Comparison of ENCODE assay signal across 9 cellular contexts in the genomic region with DNA sequence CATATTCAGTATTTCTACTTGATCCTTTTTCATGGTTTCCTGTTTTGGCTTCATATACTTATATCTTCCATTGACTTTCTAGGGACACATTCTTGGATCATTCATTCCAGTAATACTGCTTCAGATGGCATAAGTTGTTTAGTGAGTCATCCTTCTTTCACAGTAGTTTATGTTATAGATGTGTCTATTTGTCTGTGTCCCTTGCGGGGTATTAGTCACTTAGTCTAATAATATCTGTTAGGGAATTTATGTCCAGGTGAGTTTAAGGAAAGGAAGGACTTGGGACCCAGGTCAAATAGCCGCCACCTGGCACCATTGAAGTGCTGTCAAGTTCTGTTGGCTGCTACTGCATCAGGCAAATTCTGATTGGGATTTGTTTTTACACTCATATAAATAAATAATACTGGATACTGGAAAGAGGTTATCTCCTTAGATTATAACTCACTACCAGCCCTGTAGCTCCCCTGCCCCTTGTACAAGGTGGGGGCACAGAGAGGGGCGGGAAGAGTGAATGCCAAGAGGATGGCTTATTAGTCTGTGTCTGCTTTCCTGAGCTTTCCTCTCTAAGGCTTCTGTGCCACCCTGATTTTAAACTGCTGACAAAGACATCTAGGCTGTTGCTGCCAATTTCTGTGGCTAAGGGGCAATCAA.
DNase-seq lines count a peak whose midpoint lies in the region; ATAC-seq, FAIRE-seq and TF ChIP-seq lines count a peak whose summit lies in the region.
"Had no signal": no experiment of that assay in that cellular context is flagged by ENCODE, and none has a peak within 500 bp of the region (broad histone marks: within the 10 kb centered on the region; RNA-seq: fewer than 3 reads in every experiment).

No MANE protein-coding gene starts in this region.

- no peak overlapping the region for H2AK5ac ChIP-seq in mesenchymal stem cell (ENCODE audit: low read length, severe bottlenecking)

- POLR2A ChIA-PET in CD8-positive, alpha-beta T cell (lab: Charles Lee), result interaction anchor here (0.9 to 1.6 kb wide), 6 partner anchors 13 to 50 kb away, joined by 3 to 5 read pairs (median 3); no protein-coding TSS in a partner anchor
- POLR2A ChIA-PET in K562 (lab: Yijun Ruan, JAX), result interaction anchor here (0.6 to 1.6 kb wide), 2 partner anchors 16 to 141 kb away, joined by 3 to 9 read pairs; no protein-coding TSS in a partner anchor

- H2BK15ac ChIP-seq in mesenchymal stem cell (ENCODE audit: low read depth, poor library complexity, severe bottlenecking), result no peak overlapping the region

- H3K4me1 Mint-ChIP-seq in CD8-positive, alpha-beta T cell (ENCODE audit: low read depth), result peaks cover 82% of the 10 kb centered on the region

- no TSS peak for BruUV-seq in K562 (replicated peaks; lab: Mats Ljungman, UMichigan)

- no peak overlapping the region for H3K18ac ChIP-seq in mesenchymal stem cell (ENCODE audit: low read depth in 1 of 2, low read length in 2 of 2)

- H4K91ac ChIP-seq in mesenchymal stem cell (ENCODE audit: low read length), result no peak overlapping the region

- peak overlapping the region; percentile 82 for H3K27ac Mint-ChIP-seq in CD8-positive, alpha-beta T cell

- no peak for TF ChIP-seq RAD21 in K562 (CRISPR knock-in tag; conservative IDR thresholded peaks at IDR 0.05 in 1 of 2, IDR thresholded peaks at IDR 0.05 in 1 of 2)

- H3K14ac ChIP-seq in mesenchymal stem cell (ENCODE audit: low read length in 2 of 2), result no peak overlapping the region

- no peak overlapping the region for H3K4me2 ChIP-seq in K562 (ENCODE audit: insufficient read depth, low read length)
- H3K4me2 ChIP-seq in mesenchymal stem cell (ENCODE audit: low read length, poor library complexity, severe bottlenecking), result no peak overlapping the region

- no peak for TF ChIP-seq POLR2A in K562 (conservative IDR thresholded peaks at IDR 0.05)
- no peak for TF ChIP-seq POLR2A in sigmoid colon (IDR thresholded peaks at IDR 0.05)

- 87% methylated on average over 3 of the region's 3 CpGs for WGBS in K562 (ENCODE audit: insufficient coverage, low coverage, missing lambda C conversion rate)
- WGBS in mesenchymal stem cell, result 44% methylated on average over 2 of the region's 3 CpGs
- 83 to 93% methylated on average over 3 of the region's 3 CpGs for whole genome bisulfite sequencing in sigmoid colon, 2 donors
- WGBS in psoas muscle, 3 donors, result 93 to 95% (median 93%) methylated on average over 3 of the region's 3 CpGs

- no peaks in the 10 kb centered on the region for H3K9me3 ChIP-seq in CD8-positive, alpha-beta T cell (ENCODE audit: low read length)
- H3K9me3 ChIP-seq in K562 (replicated peaks; ENCODE audit: control insufficient read depth, insufficient read depth, low read depth, low read length), result no peaks in the 10 kb centered on the region
- no peaks in the 10 kb centered on the region for H3K9me3 ChIP-seq in mesenchymal stem cell (ENCODE audit: control insufficient read depth, low read length)
- H3K9me3 ChIP-seq in sigmoid colon, result no peaks in the 10 kb centered on the region
- no peaks in the 10 kb centered on the region for H3K9me3 ChIP-seq in psoas muscle

- no peak overlapping the region for H3K4me3 ChIP-seq in CD8-positive, alpha-beta T cell (ENCODE audit: low read depth, low read length)
- H3K4me3 ChIP-seq in K562 (no peak overlapping the region), mesenchymal stem cell (ENCODE audit: insufficient read depth in 1 of 2, low read depth in 1 of 2, low read length in 2 of 2) (no peak overlapping the region), sigmoid colon (no peak overlapping the region), psoas muscle (no peak overlapping the region)

- peaks cover 9% of the 10 kb centered on the region for H3K79me1 ChIP-seq in mesenchymal stem cell (replicated peaks; ENCODE audit: low read length, poor library complexity, severe bottlenecking)

- ATAC-seq in CD8-positive, alpha-beta T cell, result no peak
- peak; percentile 36 for ATAC-seq in HG03442 (IDR thresholded peaks at IDR 0.05; ENCODE audit: unreplicated experiment)
- no peak for ATAC-seq in K562
- ATAC-seq in GM21576 (IDR thresholded peaks at IDR 0.05; ENCODE audit: unreplicated experiment), result no peak
- ATAC-seq in GM21381 (IDR thresholded peaks at IDR 0.05; ENCODE audit: unreplicated experiment), result no peak
- ATAC-seq in psoas muscle, result no peak

- no peak overlapping the region for H3K4ac ChIP-seq in mesenchymal stem cell (ENCODE audit: low read depth in 1 of 2, low read length in 2 of 2)

- H4K8ac ChIP-seq in mesenchymal stem cell (ENCODE audit: low read length), result no peak overlapping the region

- H3K27me3 ChIP-seq in CD8-positive, alpha-beta T cell (ENCODE audit: insufficient read depth, low read length), result no peaks in the 10 kb centered on the region
- H3K27me3 ChIP-seq in K562 (ENCODE audit: control insufficient read depth in 2 of 2, insufficient read depth in 2 of 2, low read length in 2 of 2), result no peaks in the 10 kb centered on the region
- H3K27me3 ChIP-seq in mesenchymal stem cell (ENCODE audit: control insufficient read depth in 1 of 2, insufficient read depth in 1 of 2, low read length in 2 of 2), result no peaks in the 10 kb centered on the region
- H3K27me3 ChIP-seq in sigmoid colon, result no peaks in the 10 kb centered on the region
- H3K27me3 ChIP-seq in psoas muscle (ENCODE audit: insufficient read depth in 3 of 3, low read length in 2 of 3), result no peaks in the 10 kb centered on the region

- no peak overlapping the region for H2AFZ ChIP-seq in K562 (ENCODE audit: low read depth, low read length)
- H2AFZ ChIP-seq in mesenchymal stem cell (ENCODE audit: low read depth, low read length), result no peak overlapping the region

- intact Hi-C loops in CD8-positive, alpha-beta T cell (cut with DNase I, micrococcal nuclease), result loop anchor here in 1 of 2 experiments (1.0 to 5.0 kb wide), 4 partner anchors 7 to 44 kb away; no protein-coding TSS in a partner anchor
- intact Hi-C loops in K562 (cut with micrococcal nuclease) (no loop called here), sigmoid colon (cut with DNase I) (no loop called here), psoas muscle (cut with DNase I) (no loop called here)

- H3K36me3 ChIP-seq in CD8-positive, alpha-beta T cell (ENCODE audit: insufficient read depth, low read length), result no peaks in the 10 kb centered on the region
- H3K36me3 ChIP-seq in K562 (ENCODE audit: control insufficient read depth, insufficient read depth, low read length), result no peaks in the 10 kb centered on the region; the same call in 2 of the 3 replicates
- H3K36me3 ChIP-seq in mesenchymal stem cell (ENCODE audit: control insufficient read depth in 1 of 2, insufficient read depth in 2 of 2, low read depth in 1 of 2, low read length in 2 of 2), result no peaks in the 10 kb centered on the region
- H3K36me3 ChIP-seq in sigmoid colon, result no peaks in the 10 kb centered on the region
- no peaks in the 10 kb centered on the region for H3K36me3 ChIP-seq in psoas muscle (ENCODE audit: insufficient read depth in 1 of 2, low read depth in 1 of 2)

- H2BK120ac ChIP-seq in mesenchymal stem cell (ENCODE audit: low read depth, low read length), result no peak overlapping the region

- no peak overlapping the region for H2BK5ac ChIP-seq in mesenchymal stem cell (ENCODE audit: low read depth, low read length, poor library complexity, severe bottlenecking)

- no peaks in the 10 kb centered on the region for H3K9me3 Mint-ChIP-seq in CD8-positive, alpha-beta T cell

- H3K9ac ChIP-seq in K562 (ENCODE audit: insufficient read depth in 1 of 2, low read depth in 2 of 2, low read length in 2 of 2) (no peak overlapping the region), mesenchymal stem cell (ENCODE audit: low read length) (no peak overlapping the region)

- FAIRE-seq in K562 (lab: Jason Lieb, UNC), result no peak

- H3K4me1 ChIP-seq in CD8-positive, alpha-beta T cell (ENCODE audit: insufficient read depth, low read length), result peaks cover 67% of the 10 kb centered on the region
- H3K4me1 ChIP-seq in K562 (replicated peaks in 1 of 2; ENCODE audit: control insufficient read depth in 2 of 2, insufficient read depth in 2 of 2, low read length in 2 of 2) (no peaks in the 10 kb centered on the region), mesenchymal stem cell (ENCODE audit: control insufficient read depth, insufficient read depth, low read depth, low read length) (peaks cover 3% of the 10 kb centered on the region), sigmoid colon (peaks cover 0 to 21% (median 16%) of the 10 kb centered on the region in 4 donors), psoas muscle (peaks cover 18% of the 10 kb centered on the region)

- no peak for TF ChIP-seq EP300 in K562 (IDR thresholded peaks at IDR 0.05; ENCODE audit: low read length)
- no peak for TF ChIP-seq EP300 in sigmoid colon (IDR thresholded peaks at IDR 0.05)

- in situ Hi-C loops in K562 (cut with MboI), result no loop called here

- no peak overlapping the region for H3K27ac ChIP-seq in CD8-positive, alpha-beta T cell (ENCODE audit: low read depth, low read length)
- H3K27ac ChIP-seq in K562 (ENCODE audit: extremely low read depth, low read depth, low read length), result no peak overlapping the region
- no peak overlapping the region for H3K27ac ChIP-seq in mesenchymal stem cell (ENCODE audit: low read length, poor library complexity, severe bottlenecking)
- no peak overlapping the region for H3K27ac ChIP-seq in sigmoid colon
- no peak overlapping the region for H3K27ac ChIP-seq in psoas muscle

- H3K23ac ChIP-seq in mesenchymal stem cell (ENCODE audit: low read length in 2 of 2), result no peak overlapping the region

- H3K9me1 ChIP-seq in K562 (ENCODE audit: control insufficient read depth, insufficient read depth, low read length), result no peaks in the 10 kb centered on the region

- no peak for DNase-seq in CD8-positive, alpha-beta T cell
- DNase-seq in K562 (ENCODE audit: extremely low read depth in 1 of 4, low spot score in 3 of 4) (no peak), mesenchymal stem cell (peak; percentile 86), sigmoid colon (no peak), psoas muscle (no peak)
- DNase-seq: NCI-H82 had no signal

- CTCF ChIA-PET in CD8-positive, alpha-beta T cell (lab: Charles Lee), result interaction anchor here (1.5 kb wide), 1 partner anchor 63 kb away, joined by 6 read pairs; no protein-coding TSS in a partner anchor
- CTCF ChIA-PET in K562 (lab: Yijun Ruan, JAX; ENCODE audit: low intra/inter-chr PET ratio), result no interaction called here

- H3K4me3 Mint-ChIP-seq in CD8-positive, alpha-beta T cell, result peak overlapping the region; percentile 35

- peak overlapping the region in 1 of 2 experiments; percentile 54 for H2BK12ac ChIP-seq in mesenchymal stem cell (ENCODE audit: low read length in 2 of 2)

- H3K27me3 Mint-ChIP-seq in CD8-positive, alpha-beta T cell (ENCODE audit: low read depth), result no peaks in the 10 kb centered on the region

- no peak for TF ChIP-seq CTCF in CD8-positive, alpha-beta T cell (IDR thresholded peaks at IDR 0.05)
- TF ChIP-seq CTCF in K562 (IDR thresholded peaks at IDR 0.05 in 2 of 3, conservative IDR thresholded peaks at IDR 0.05 in 1 of 3; ENCODE audit: insufficient read depth in 2 of 3, low read depth in 1 of 3, low read length in 3 of 3) (no peak), sigmoid colon (IDR thresholded peaks at IDR 0.05) (no peak), psoas muscle (IDR thresholded peaks at IDR 0.05) (no peak)

- H3K36me3 Mint-ChIP-seq in CD8-positive, alpha-beta T cell, result peaks cover 66% of the 10 kb centered on the region

- no peaks in the 10 kb centered on the region for H4K20me1 ChIP-seq in K562 (replicated peaks; ENCODE audit: control insufficient read depth, insufficient read depth, low read length)

- H3K79me2 ChIP-seq in K562 (ENCODE audit: control insufficient read depth, insufficient read depth, low read length), result peaks cover 72% of the 10 kb centered on the region
